8 cellular contexts compared by ENCODE assay signal in genomic region chr5:77210091-77211012, GRCh38. TPM values are rescaled to one million over a fixed set of nuclear protein-coding genes. Genes with fewer than 3 reads are reported as not detected.
DNase-seq lines count a peak whose midpoint lies in the region; ATAC-seq lines count a peak whose summit lies in the region.

A gene with protein sequence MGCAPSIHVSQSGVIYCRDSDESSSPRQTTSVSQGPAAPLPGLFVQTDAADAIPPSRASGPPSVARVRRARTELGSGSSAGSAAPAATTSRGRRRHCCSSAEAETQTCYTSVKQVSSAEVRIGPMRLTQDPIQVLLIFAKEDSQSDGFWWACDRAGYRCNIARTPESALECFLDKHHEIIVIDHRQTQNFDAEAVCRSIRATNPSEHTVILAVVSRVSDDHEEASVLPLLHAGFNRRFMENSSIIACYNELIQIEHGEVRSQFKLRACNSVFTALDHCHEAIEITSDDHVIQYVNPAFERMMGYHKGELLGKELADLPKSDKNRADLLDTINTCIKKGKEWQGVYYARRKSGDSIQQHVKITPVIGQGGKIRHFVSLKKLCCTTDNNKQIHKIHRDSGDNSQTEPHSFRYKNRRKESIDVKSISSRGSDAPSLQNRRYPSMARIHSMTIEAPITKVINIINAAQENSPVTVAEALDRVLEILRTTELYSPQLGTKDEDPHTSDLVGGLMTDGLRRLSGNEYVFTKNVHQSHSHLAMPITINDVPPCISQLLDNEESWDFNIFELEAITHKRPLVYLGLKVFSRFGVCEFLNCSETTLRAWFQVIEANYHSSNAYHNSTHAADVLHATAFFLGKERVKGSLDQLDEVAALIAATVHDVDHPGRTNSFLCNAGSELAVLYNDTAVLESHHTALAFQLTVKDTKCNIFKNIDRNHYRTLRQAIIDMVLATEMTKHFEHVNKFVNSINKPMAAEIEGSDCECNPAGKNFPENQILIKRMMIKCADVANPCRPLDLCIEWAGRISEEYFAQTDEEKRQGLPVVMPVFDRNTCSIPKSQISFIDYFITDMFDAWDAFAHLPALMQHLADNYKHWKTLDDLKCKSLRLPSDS (plus strand): TSS chr5:77210680. CDS start chr5:77210926, 246 bp downstream.

- intact Hi-C loops in left ventricle myocardium superior (cut with micrococcal nuclease): no loop called here

- peaks cover 11% of the 10 kb centered on the region for H3K27me3 ChIP-seq in rectal smooth muscle tissue (ENCODE audit: control insufficient read depth, insufficient read depth, low read length)

- DNase-seq in NCI-H146 (lab: John Stamatoyannopoulos, UW) (peak; percentile 29), NCI-H146 treated with DMSO at 0.1 percent for 48 hours (lab: John Stamatoyannopoulos, UW; ENCODE audit: unreplicated experiment) (no peak), left ventricle myocardium superior (peak; percentile 29), cortex of kidney (lab: John Stamatoyannopoulos, UW) (no peak), dedifferentiated amniotic fluid mesenchymal stem cell (ENCODE audit: extremely low spot score) (no peak), inferior parietal cortex (ENCODE audit: extremely low spot score) (no peak)
- peak; percentile 43 for DNase-seq in activated T-cell treated with anti-CD3 and anti-CD28 coated beads, Interleukin-2, amount 50 U/mL, for 1 hour

- no peaks in the 10 kb centered on the region for H3K36me3 ChIP-seq in rectal smooth muscle tissue (ENCODE audit: control insufficient read depth, insufficient read depth, low read length)

- no peaks in the 10 kb centered on the region for H3K4me1 ChIP-seq in rectal smooth muscle tissue (ENCODE audit: control insufficient read depth, insufficient read depth, low read length)

- no peak within 1 kb of the TSS for H3K9ac ChIP-seq in rectal smooth muscle tissue (ENCODE audit: low read length)

- H3K27ac ChIP-seq in rectal smooth muscle tissue (ENCODE audit: low read depth, low read length): no peak within 1 kb of the TSS

- peak; percentile 78 for ATAC-seq in left ventricle myocardium superior

- H3K4me3 ChIP-seq in rectal smooth muscle tissue (ENCODE audit: low read length): peak within 1 kb of the TSS; percentile 49

RNA-seq across cellular contexts. Expression of the gene that starts here (rescaled TPM):
- total RNA-seq in left ventricle myocardium superior: 0.69 TPM

Comparison
In these comparisons a context has a peak if more than half of its experiments do, and no peak if none do; other contexts are left out.
1. DNase-seq: peak in NCI-H146 (single experiment) and activated T-cell treated with anti-CD3 and anti-CD28 coated beads, Interleukin-2, amount 50 U/mL, for 1 hour (single experiment); none in NCI-H146 treated with DMSO at 0.1 percent for 48 hours (single experiment), cortex of kidney (single experiment), dedifferentiated amniotic fluid mesenchymal stem cell (single experiment) and inferior parietal cortex (single experiment).
2. Peak in DNase-seq and ATAC-seq in left ventricle myocardium superior; RNA of the gene not detected or under 1 TPM.